Comparison of ENCODE assay signal across 8 cellular contexts in the genomic region with DNA sequence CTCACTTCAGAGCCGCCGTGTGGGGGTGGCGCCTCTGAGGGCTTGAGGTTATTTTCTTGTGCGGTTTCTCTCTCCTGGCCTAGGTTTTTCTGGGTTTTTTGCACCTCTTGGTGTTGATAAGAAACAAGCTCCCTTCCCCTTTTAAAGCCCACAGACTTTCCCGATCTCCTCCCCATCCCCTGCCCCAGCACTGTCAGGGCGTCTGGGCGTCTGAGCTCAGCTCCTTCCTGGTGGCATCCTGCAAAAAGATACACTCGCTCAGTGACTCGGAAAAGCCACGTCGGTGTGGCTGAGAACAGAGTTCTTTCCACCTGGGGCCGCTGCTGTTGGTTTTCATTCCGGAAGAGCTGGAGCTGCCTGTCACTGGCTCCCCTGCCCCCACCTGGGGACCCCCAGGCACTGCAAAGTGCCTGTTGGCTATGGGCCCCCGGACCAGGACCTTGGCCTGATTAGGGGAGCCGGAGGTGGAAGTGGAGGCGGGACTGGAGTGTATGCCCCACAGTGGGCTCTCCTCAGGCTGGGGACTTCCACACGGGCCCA. TPM values are rescaled to one million over a fixed set of nuclear protein-coding genes. Genes with fewer than 3 reads are reported as not detected.
DNase-seq lines count a peak whose midpoint lies in the region; ATAC-seq and TF ChIP-seq lines count a peak whose summit lies in the region.

No MANE protein-coding gene starts in this region.

- TF ChIP-seq POLR2A in gastrocnemius medialis (IDR thresholded peaks at IDR 0.05) = no peak

- H4K20me1 ChIP-seq in GM23338 (replicated peaks; ENCODE audit: insufficient read depth) = no peaks in the 10 kb centered on the region

- H3K27me3 ChIP-seq in GM23338 (ENCODE audit: insufficient read depth) = no peaks in the 10 kb centered on the region
- H3K27me3 ChIP-seq in gastrocnemius medialis = no peaks in the 10 kb centered on the region

- H3K4me1 Mint-ChIP-seq in GM23338 (peaks cover 15% of the 10 kb centered on the region), endothelial cell (ENCODE audit: unreplicated experiment) (peaks cover 71% of the 10 kb centered on the region)

- POLR2A ChIA-PET in RWPE1 (lab: Yijun Ruan, JAX; ENCODE audit: low non-redundant PET) = no interaction called here

- intact Hi-C loops in gastrocnemius medialis (cut with DNase I; ENCODE audit: low total_unique reads) (no loop called here), head of caudate nucleus (cut with DNase I) (no loop called here)

- no peaks in the 10 kb centered on the region; the same call in 2 of the 3 replicates for H3K36me3 Mint-ChIP-seq in GM23338 (ENCODE audit: low read depth)
- H3K36me3 Mint-ChIP-seq in endothelial cell (ENCODE audit: low read depth, unreplicated experiment) = peaks cover 3% of the 10 kb centered on the region

- no peak overlapping the region for H3K4me3 Mint-ChIP-seq in GM23338
- H3K4me3 Mint-ChIP-seq in endothelial cell (ENCODE audit: unreplicated experiment) = peak overlapping the region; percentile 47

- H3K4me3 ChIP-seq in GM23338 = no peak overlapping the region
- H3K4me3 ChIP-seq in gastrocnemius medialis = peak overlapping the region in 1 of 4 donors; percentile 19

- H2AFZ ChIP-seq in GM23338 = no peak overlapping the region

- no peaks in the 10 kb centered on the region for H3K9me3 ChIP-seq in gastrocnemius medialis

- no peak for TF ChIP-seq CTCF in GM23338 (conservative IDR thresholded peaks at IDR 0.05; ENCODE audit: low read depth in 2 of 2)
- TF ChIP-seq CTCF in RWPE1 (conservative IDR thresholded peaks at IDR 0.05; ENCODE audit: low read depth) = no peak
- TF ChIP-seq CTCF in endothelial cell (IDR thresholded peaks at IDR 0.05; ENCODE audit: unreplicated experiment) = no peak
- no peak for TF ChIP-seq CTCF in gastrocnemius medialis (IDR thresholded peaks at IDR 0.05 in 4 of 5, conservative IDR thresholded peaks at IDR 0.05 in 1 of 5)

- no peaks in the 10 kb centered on the region for H3F3A ChIP-seq in GM23338 (replicated peaks; ENCODE audit: low read depth)

- H3K27me3 Mint-ChIP-seq in GM23338 (ENCODE audit: insufficient read depth, low read depth, poor library complexity) = peaks cover 16% of the 10 kb centered on the region
- H3K27me3 Mint-ChIP-seq in endothelial cell (ENCODE audit: unreplicated experiment) = peaks cover 14% of the 10 kb centered on the region

- no peaks in the 10 kb centered on the region for H3K9me2 ChIP-seq in GM23338 (ENCODE audit: insufficient read depth)

- H3K9me3 Mint-ChIP-seq in GM23338 (no peaks in the 10 kb centered on the region), endothelial cell (ENCODE audit: unreplicated experiment) (no peaks in the 10 kb centered on the region)

- ATAC-seq in GM23338 (no peak), gastrocnemius medialis (no peak), HG03442 (IDR thresholded peaks at IDR 0.05; ENCODE audit: unreplicated experiment) (no peak), HG02588 (IDR thresholded peaks at IDR 0.05; ENCODE audit: unreplicated experiment) (no peak)

- H3K27ac ChIP-seq in GM23338 (ENCODE audit: low read depth) = no peak overlapping the region
- peak overlapping the region; percentile 98 for H3K27ac ChIP-seq in RWPE1
- H3K27ac ChIP-seq in gastrocnemius medialis = peak overlapping the region; percentile 52 to 74 (median 72)

- H3K4me1 ChIP-seq in GM23338 (ENCODE audit: insufficient read depth) (no peaks in the 10 kb centered on the region), gastrocnemius medialis (peaks cover 17 to 18% of the 10 kb centered on the region in 2 donors)

- in situ Hi-C loops in gastrocnemius medialis (cut with MboI; ENCODE audit: low sequenced_read_pairs in 4 of 4) = no loop called here

- DNase-seq in GM23338 (ENCODE audit: low spot score) (no peak), RWPE1 (ENCODE audit: low spot score) (no peak), endothelial cell (ENCODE audit: low spot score) (no peak), gastrocnemius medialis (no peak), NCI-H446 (lab: John Stamatoyannopoulos, UW) (no peak), head of caudate nucleus (no peak)

- H3K27ac Mint-ChIP-seq in GM23338 (peak overlapping the region; percentile 63; the same call in 1 of the 2 replicates), endothelial cell (ENCODE audit: unreplicated experiment) (peak overlapping the region; percentile 81)

- CTCF ChIA-PET in RWPE1 (lab: Yijun Ruan, JAX) = interaction anchor here (0.6 to 1.1 kb wide), 2 partner anchors 19 to 49 kb away, joined by 3 read pairs; no protein-coding TSS in a partner anchor

- H3K4me2 ChIP-seq in GM23338 = no peak overlapping the region

- H3K36me3 ChIP-seq in GM23338 (ENCODE audit: insufficient read depth) (no peaks in the 10 kb centered on the region), gastrocnemius medialis (no peaks in the 10 kb centered on the region)

- peaks cover 35% of the 10 kb centered on the region for H3K79me2 ChIP-seq in GM23338 (replicated peaks; ENCODE audit: insufficient read depth)

TF ChIP-seq in GM23338, 12 proteins besides CTCF, POLR2A, EP300 and RAD21:
- no peak for TF ChIP-seq CREB1 (CRISPR knock-in tag; IDR thresholded peaks at IDR 0.05; ENCODE audit: low read depth)
- no peak for TF ChIP-seq STAT1 (IDR thresholded peaks at IDR 0.05; ENCODE audit: unreplicated experiment)
- no peak for TF ChIP-seq NANOG (IDR thresholded peaks at IDR 0.05; ENCODE audit: borderline replicate concordance)
- TF ChIP-seq, protein P1, sequence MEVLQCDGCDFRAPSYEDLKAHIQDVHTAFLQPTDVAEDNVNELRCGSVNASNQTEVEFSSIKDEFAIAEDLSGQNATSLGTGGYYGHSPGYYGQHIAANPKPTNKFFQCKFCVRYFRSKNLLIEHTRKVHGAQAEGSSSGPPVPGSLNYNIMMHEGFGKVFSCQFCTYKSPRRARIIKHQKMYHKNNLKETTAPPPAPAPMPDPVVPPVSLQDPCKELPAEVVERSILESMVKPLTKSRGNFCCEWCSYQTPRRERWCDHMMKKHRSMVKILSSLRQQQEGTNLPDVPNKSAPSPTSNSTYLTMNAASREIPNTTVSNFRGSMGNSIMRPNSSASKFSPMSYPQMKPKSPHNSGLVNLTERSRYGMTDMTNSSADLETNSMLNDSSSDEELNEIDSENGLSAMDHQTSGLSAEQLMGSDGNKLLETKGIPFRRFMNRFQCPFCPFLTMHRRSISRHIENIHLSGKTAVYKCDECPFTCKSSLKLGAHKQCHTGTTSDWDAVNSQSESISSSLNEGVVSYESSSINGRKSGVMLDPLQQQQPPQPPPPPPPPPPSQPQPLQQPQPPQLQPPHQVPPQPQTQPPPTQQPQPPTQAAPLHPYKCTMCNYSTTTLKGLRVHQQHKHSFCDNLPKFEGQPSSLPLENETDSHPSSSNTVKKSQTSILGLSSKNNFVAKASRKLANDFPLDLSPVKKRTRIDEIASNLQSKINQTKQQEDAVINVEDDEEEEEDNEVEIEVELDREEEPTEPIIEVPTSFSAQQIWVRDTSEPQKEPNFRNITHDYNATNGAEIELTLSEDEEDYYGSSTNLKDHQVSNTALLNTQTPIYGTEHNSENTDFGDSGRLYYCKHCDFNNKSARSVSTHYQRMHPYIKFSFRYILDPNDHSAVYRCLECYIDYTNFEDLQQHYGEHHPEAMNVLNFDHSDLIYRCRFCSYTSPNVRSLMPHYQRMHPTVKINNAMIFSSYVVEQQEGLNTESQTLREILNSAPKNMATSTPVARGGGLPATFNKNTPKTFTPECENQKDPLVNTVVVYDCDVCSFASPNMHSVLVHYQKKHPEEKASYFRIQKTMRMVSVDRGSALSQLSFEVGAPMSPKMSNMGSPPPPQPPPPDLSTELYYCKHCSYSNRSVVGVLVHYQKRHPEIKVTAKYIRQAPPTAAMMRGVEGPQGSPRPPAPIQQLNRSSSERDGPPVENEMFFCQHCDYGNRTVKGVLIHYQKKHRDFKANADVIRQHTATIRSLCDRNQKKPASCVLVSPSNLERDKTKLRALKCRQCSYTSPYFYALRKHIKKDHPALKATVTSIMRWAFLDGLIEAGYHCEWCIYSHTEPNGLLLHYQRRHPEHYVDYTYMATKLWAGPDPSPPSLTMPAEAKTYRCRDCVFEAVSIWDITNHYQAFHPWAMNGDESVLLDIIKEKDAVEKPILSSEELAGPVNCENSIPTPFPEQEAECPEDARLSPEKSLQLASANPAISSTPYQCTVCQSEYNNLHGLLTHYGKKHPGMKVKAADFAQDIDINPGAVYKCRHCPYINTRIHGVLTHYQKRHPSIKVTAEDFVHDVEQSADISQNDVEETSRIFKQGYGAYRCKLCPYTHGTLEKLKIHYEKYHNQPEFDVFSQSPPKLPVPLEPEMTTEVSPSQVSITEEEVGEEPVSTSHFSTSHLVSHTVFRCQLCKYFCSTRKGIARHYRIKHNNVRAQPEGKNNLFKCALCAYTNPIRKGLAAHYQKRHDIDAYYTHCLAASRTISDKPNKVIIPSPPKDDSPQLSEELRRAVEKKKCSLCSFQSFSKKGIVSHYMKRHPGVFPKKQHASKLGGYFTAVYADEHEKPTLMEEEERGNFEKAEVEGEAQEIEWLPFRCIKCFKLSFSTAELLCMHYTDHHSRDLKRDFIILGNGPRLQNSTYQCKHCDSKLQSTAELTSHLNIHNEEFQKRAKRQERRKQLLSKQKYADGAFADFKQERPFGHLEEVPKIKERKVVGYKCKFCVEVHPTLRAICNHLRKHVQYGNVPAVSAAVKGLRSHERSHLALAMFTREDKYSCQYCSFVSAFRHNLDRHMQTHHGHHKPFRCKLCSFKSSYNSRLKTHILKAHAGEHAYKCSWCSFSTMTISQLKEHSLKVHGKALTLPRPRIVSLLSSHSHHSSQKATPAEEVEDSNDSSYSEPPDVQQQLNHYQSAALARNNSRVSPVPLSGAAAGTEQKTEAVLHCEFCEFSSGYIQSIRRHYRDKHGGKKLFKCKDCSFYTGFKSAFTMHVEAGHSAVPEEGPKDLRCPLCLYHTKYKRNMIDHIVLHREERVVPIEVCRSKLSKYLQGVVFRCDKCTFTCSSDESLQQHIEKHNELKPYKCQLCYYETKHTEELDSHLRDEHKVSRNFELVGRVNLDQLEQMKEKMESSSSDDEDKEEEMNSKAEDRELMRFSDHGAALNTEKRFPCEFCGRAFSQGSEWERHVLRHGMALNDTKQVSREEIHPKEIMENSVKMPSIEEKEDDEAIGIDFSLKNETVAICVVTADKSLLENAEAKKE (CRISPR knock-in tag; IDR thresholded peaks at IDR 0.05) = no peak
- TF ChIP-seq EZH2 (IDR thresholded peaks at IDR 0.05; ENCODE audit: low read depth, unreplicated experiment) = no peak

RNA-seq across cellular contexts. Expression of a gene that starts 14.5 kb away (rescaled TPM):
- total RNA-seq in GM23338 (2014; rRNA removed; shearing (Covaris generic)) = 16.7 and 22.7 TPM in 2 replicates
- polyA plus RNA-seq in GM23338 (2016; fragmentation: Nextera tagmentation; extraction: Ambion mirVana) = 21.7 and 22.7 TPM in 2 replicates
- 67.8 TPM for total RNA-seq in endothelial cell (ENCODE audit: unreplicated experiment)
- 10 to 100 TPM in 3 of 4 donors, 1 to 10 TPM in 1; 7.3 to 36.1 (median 15.4) TPM for total RNA-seq in gastrocnemius medialis

RNA-seq across cellular contexts. Expression of a gene that starts 57.8 kb away (rescaled TPM):
- total RNA-seq in GM23338 (2014; rRNA removed; shearing (Covaris generic)) = 8.2 and 12.3 TPM in 2 replicates
- 13.2 and 14.0 TPM in 2 replicates for polyA plus RNA-seq in GM23338 (2016; fragmentation: Nextera tagmentation; extraction: Ambion mirVana)
- 34.3 TPM for total RNA-seq in endothelial cell (ENCODE audit: unreplicated experiment)
- total RNA-seq in gastrocnemius medialis = 10 to 100 TPM; 29.8 to 33.3 (median 33.0) TPM
